Comparison of ENCODE assay signal across 8 cellular contexts in the genomic region with DNA sequence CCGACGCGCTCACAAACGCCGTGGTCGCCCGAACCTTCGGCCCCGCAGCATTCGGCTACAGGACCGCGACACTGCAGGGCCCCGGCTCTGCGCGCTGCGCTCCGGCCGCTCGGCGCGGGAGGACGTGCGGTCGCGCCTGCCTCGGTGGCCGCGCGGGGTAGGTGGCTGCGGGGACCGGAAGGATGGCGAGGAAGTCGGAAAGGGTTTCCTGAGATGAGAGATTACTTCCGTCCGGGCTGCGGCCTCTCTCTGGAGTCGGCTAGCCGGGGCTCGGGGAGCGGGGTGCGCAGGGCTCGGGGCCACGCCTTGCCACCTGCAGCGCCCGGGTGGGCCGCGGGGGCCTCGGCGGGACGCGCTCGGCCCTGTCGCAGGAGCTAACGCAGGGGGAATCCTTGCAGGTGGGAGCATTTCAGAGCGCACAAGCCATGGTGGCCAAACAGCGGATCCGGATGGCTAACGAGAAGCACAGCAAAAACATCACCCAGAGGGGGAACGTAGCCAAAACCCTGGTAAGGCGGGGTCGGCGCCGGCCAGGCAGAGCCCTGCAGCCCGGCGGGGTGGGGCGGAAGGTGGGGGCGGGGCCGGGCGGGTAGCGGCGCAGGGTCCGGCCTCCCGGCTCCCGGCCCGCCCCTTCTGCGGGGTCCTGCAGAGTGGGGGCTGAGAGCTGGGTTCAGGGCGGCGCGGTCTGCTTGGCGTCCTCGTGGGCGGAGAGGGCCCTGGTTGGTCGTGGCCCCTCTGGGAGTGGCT. TPM values are rescaled to one million over a fixed set of nuclear protein-coding genes. Genes with fewer than 3 reads are reported as not detected.
DNase-seq lines count a peak whose midpoint lies in the region; ATAC-seq and TF ChIP-seq lines count a peak whose summit lies in the region.

Gene SERP2 (plus strand): TSS at position 224 of the 747 bp plus-strand sequence. CDS start 202 bp downstream, at position 426.

- H3K36me3 Mint-ChIP-seq in CD8-positive, alpha-beta T cell: no peaks in the 10 kb centered on the region
- peaks cover 3% of the 10 kb centered on the region for H3K36me3 Mint-ChIP-seq in endothelial cell (ENCODE audit: low read depth, unreplicated experiment)

- POLR2A ChIA-PET in CD8-positive, alpha-beta T cell (lab: Charles Lee): interaction anchor here (0.5 kb wide), 1 partner anchor 522 kb away, joined by 3 read pairs; no protein-coding TSS in a partner anchor

- no peaks in the 10 kb centered on the region for H3K27me3 ChIP-seq in CD8-positive, alpha-beta T cell (ENCODE audit: insufficient read depth, low read length)
- H3K27me3 ChIP-seq in mononuclear cell (ENCODE audit: insufficient read depth, low read length): peaks cover 20% of the 10 kb centered on the region
- no peaks in the 10 kb centered on the region for H3K27me3 ChIP-seq in upper lobe of right lung

- H3K36me3 ChIP-seq in CD8-positive, alpha-beta T cell (ENCODE audit: insufficient read depth, low read length): no peaks in the 10 kb centered on the region
- no peaks in the 10 kb centered on the region for H3K36me3 ChIP-seq in upper lobe of right lung

- CTCF ChIA-PET in CD8-positive, alpha-beta T cell (lab: Charles Lee): no interaction called here

- H3K4me1 Mint-ChIP-seq in CD8-positive, alpha-beta T cell (ENCODE audit: low read depth): peaks cover 4% of the 10 kb centered on the region
- peaks cover 11% of the 10 kb centered on the region for H3K4me1 Mint-ChIP-seq in endothelial cell (ENCODE audit: unreplicated experiment)

- no peak within 1 kb of the TSS for H3K27ac Mint-ChIP-seq in CD8-positive, alpha-beta T cell
- no peak within 1 kb of the TSS for H3K27ac Mint-ChIP-seq in endothelial cell (ENCODE audit: unreplicated experiment)

- no peaks in the 10 kb centered on the region for H3K4me1 ChIP-seq in CD8-positive, alpha-beta T cell (ENCODE audit: insufficient read depth, low read length)
- H3K4me1 ChIP-seq in mononuclear cell (ENCODE audit: insufficient read depth, low read length) (no peaks in the 10 kb centered on the region), upper lobe of right lung (no peaks in the 10 kb centered on the region)

- TF ChIP-seq CTCF in CD8-positive, alpha-beta T cell (IDR thresholded peaks at IDR 0.05): no peak
- TF ChIP-seq CTCF in endothelial cell (IDR thresholded peaks at IDR 0.05; ENCODE audit: unreplicated experiment) (no peak), upper lobe of right lung (IDR thresholded peaks at IDR 0.05) (no peak)

- H3K4me3 Mint-ChIP-seq in CD8-positive, alpha-beta T cell: peak within 1 kb of the TSS; percentile 52
- peak within 1 kb of the TSS; percentile 84 for H3K4me3 Mint-ChIP-seq in endothelial cell (ENCODE audit: unreplicated experiment)

- ATAC-seq in CD8-positive, alpha-beta T cell: peak; percentile 23
- peak; percentile 74 for ATAC-seq in upper lobe of right lung

- peaks cover 22% of the 10 kb centered on the region for H3K27me3 Mint-ChIP-seq in CD8-positive, alpha-beta T cell (ENCODE audit: low read depth)
- peaks cover 13% of the 10 kb centered on the region for H3K27me3 Mint-ChIP-seq in endothelial cell (ENCODE audit: unreplicated experiment)

- H3K9me3 ChIP-seq in CD8-positive, alpha-beta T cell (ENCODE audit: low read length): no peaks in the 10 kb centered on the region
- H3K9me3 ChIP-seq in mononuclear cell (ENCODE audit: low read depth, low read length) (no peaks in the 10 kb centered on the region), upper lobe of right lung (no peaks in the 10 kb centered on the region)

- no peak within 1 kb of the TSS for H3K27ac ChIP-seq in CD8-positive, alpha-beta T cell (ENCODE audit: low read depth, low read length)
- peak within 1 kb of the TSS; percentile 24 for H3K27ac ChIP-seq in upper lobe of right lung

- no peak for DNase-seq in CD8-positive, alpha-beta T cell
- DNase-seq in NCI-H69 (lab: John Stamatoyannopoulos, UW): peak; percentile 73
- peak; percentile 18 for DNase-seq in endothelial cell (ENCODE audit: low spot score)
- DNase-seq in upper lobe of right lung: peak; percentile 70
- DNase-seq in HK-2 (ENCODE audit: unreplicated experiment): no peak
- DNase-seq in NCI-H2196 treated with DMSO at 0.1 percent for 48 hours (lab: John Stamatoyannopoulos, UW; ENCODE audit: unreplicated experiment): no peak
- DNase-seq in NCI-H2107 (lab: John Stamatoyannopoulos, UW): no peak

- H3K9me3 Mint-ChIP-seq in CD8-positive, alpha-beta T cell: no peaks in the 10 kb centered on the region
- no peaks in the 10 kb centered on the region for H3K9me3 Mint-ChIP-seq in endothelial cell (ENCODE audit: unreplicated experiment)

- no peak within 1 kb of the TSS for H3K4me3 ChIP-seq in CD8-positive, alpha-beta T cell (ENCODE audit: low read depth, low read length)
- H3K4me3 ChIP-seq in mononuclear cell (ENCODE audit: low read length): peak within 1 kb of the TSS; percentile 9
- peak within 1 kb of the TSS; percentile 58 for H3K4me3 ChIP-seq in upper lobe of right lung

- intact Hi-C loops in CD8-positive, alpha-beta T cell (cut with DNase I, micrococcal nuclease): no loop called here
- intact Hi-C loops in upper lobe of right lung (cut with DNase I): no loop called here

RNA-seq across cellular contexts. Expression of gene SERP2, which starts in this region (rescaled TPM):
- not detected for total RNA-seq in CD8-positive, alpha-beta T cell
- total RNA-seq in endothelial cell (ENCODE audit: unreplicated experiment) (1.8 TPM), mononuclear cell (0.31 TPM), upper lobe of right lung (2.8 TPM)

Comparison
In these comparisons a context has a peak if more than half of its experiments do, and no peak if none do; other contexts are left out.
1. Peak in ATAC-seq in CD8-positive, alpha-beta T cell; RNA of the gene not detected or under 1 TPM.
2. DNase-seq: peak in NCI-H69 (single experiment), endothelial cell (single experiment) and upper lobe of right lung (single experiment); none in CD8-positive, alpha-beta T cell (0 of 7), HK-2 (single experiment), NCI-H2196 treated with DMSO at 0.1 percent for 48 hours (single experiment) and NCI-H2107 (single experiment).